ENCODE assay signal across 8 cellular contexts in genomic region chr1:167043752-167044488, GRCh38. TPM values are rescaled to one million over a fixed set of nuclear protein-coding genes. Genes with fewer than 3 reads are reported as not detected.
DNase-seq lines count a peak whose midpoint lies in the region; ATAC-seq, FAIRE-seq and TF ChIP-seq lines count a peak whose summit lies in the region.

No MANE protein-coding gene starts in this region.

- H3F3A ChIP-seq in OCI-LY1 (ENCODE audit: insufficient read depth, low read length): no peaks in the 10 kb centered on the region

- no peak for FAIRE-seq in urothelium cell line (lab: Jason Lieb, UNC)

- TF ChIP-seq CTCF in HL-60 (IDR thresholded peaks at IDR 0.05; ENCODE audit: insufficient read depth, low read length) (no peak), OCI-LY1 (IDR thresholded peaks at IDR 0.05; ENCODE audit: low read length) (no peak), prostate gland (IDR thresholded peaks at IDR 0.05) (no peak)

- peak overlapping the region; percentile 70 to 94 (median 80) for H3K27ac Mint-ChIP-seq in CD4-positive, alpha-beta memory T cell

- CTCF ChIA-PET in CD4-positive, alpha-beta memory T cell (lab: Charles Lee; ENCODE audit: partially characterized antibody): interaction anchor here (1.0 to 2.8 kb wide), 5 partner anchors 9 to 134 kb away, joined by 3 to 23 read pairs (median 13); no protein-coding TSS in a partner anchor

- TF ChIP-seq POLR2A in prostate gland (IDR thresholded peaks at IDR 0.05): no peak

- no peaks in the 10 kb centered on the region for H3K36me3 ChIP-seq in CD4-positive, alpha-beta memory T cell (ENCODE audit: insufficient read depth, low read length)
- H3K36me3 ChIP-seq in OCI-LY1 (ENCODE audit: insufficient read depth, low read length) (no peaks in the 10 kb centered on the region), prostate gland (no peaks in the 10 kb centered on the region)

- H2AFZ ChIP-seq in OCI-LY1 (ENCODE audit: low read length): 0 out of 2 replicates have a peak overlapping the region, but pooled peaks have one; percentile 50

- H3K9me3 ChIP-seq in CD4-positive, alpha-beta memory T cell (ENCODE audit: control insufficient read depth in 1 of 2, low read length in 2 of 2): no peaks in the 10 kb centered on the region
- H3K9me3 ChIP-seq in OCI-LY1 (ENCODE audit: low read length) (no peaks in the 10 kb centered on the region), prostate gland (no peaks in the 10 kb centered on the region)

- H3K4me3 ChIP-seq in CD4-positive, alpha-beta memory T cell (ENCODE audit: low read length in 2 of 2): peak overlapping the region; percentile 1 to 33
- H3K4me3 ChIP-seq in HL-60 (replicated peaks; ENCODE audit: insufficient read depth, low read length): peak overlapping the region; percentile 36
- peak overlapping the region; percentile 44 for H3K4me3 ChIP-seq in OCI-LY1 (ENCODE audit: low read depth, low read length, poor library complexity, severe bottlenecking)
- peak overlapping the region; percentile 20 to 30 for H3K4me3 ChIP-seq in prostate gland

- peak overlapping the region; percentile 3 for H3K27ac ChIP-seq in CD4-positive, alpha-beta memory T cell (ENCODE audit: low read depth, low read length)
- peak overlapping the region; percentile 61 for H3K27ac ChIP-seq in HL-60 (replicated peaks)
- no peak overlapping the region for H3K27ac ChIP-seq in OCI-LY1 (ENCODE audit: low read depth, low read length, poor library complexity, severe bottlenecking)
- H3K27ac ChIP-seq in prostate gland: peak overlapping the region; percentile 41 to 60

- DNase-seq in CD4-positive, alpha-beta memory T cell: peak; percentile 61 to 83 (median 72)
- DNase-seq in HL-60 (ENCODE audit: low read depth in 1 of 2, low spot score in 1 of 2) (peak; percentile 65 to 90), activated T-helper 1 cell treated with Interleukin-2 at 50 U/mL for 16 hours (ENCODE audit: low read depth) (peak; percentile 56), germinal center (ENCODE audit: low spot score) (peak; percentile 71), prostate gland (ENCODE audit: low spot score) (peak; percentile 76), urothelium cell line (ENCODE audit: low spot score) (peak; percentile 88)

- H3K27me3 ChIP-seq in CD4-positive, alpha-beta memory T cell (ENCODE audit: insufficient read depth, low read length): no peaks in the 10 kb centered on the region
- H3K27me3 ChIP-seq in HL-60 (ENCODE audit: insufficient read depth, poor library complexity, severe bottlenecking) (no peaks in the 10 kb centered on the region), OCI-LY1 (ENCODE audit: insufficient read depth, low read length) (no peaks in the 10 kb centered on the region), prostate gland (replicated peaks; ENCODE audit: insufficient read depth) (no peaks in the 10 kb centered on the region)

- no peaks in the 10 kb centered on the region for H3K36me3 Mint-ChIP-seq in CD4-positive, alpha-beta memory T cell

- no peaks in the 10 kb centered on the region for H3K9me3 Mint-ChIP-seq in CD4-positive, alpha-beta memory T cell

- 5% methylated on average over 21 of the region's 21 CpGs for WGBS in prostate gland

- no peaks in the 10 kb centered on the region for H3K79me2 ChIP-seq in OCI-LY1 (ENCODE audit: insufficient read depth, low read length)

- peaks cover 4 to 7% of the 10 kb centered on the region in 2 donors for H3K27me3 Mint-ChIP-seq in CD4-positive, alpha-beta memory T cell

- POLR2A ChIA-PET in CD4-positive, alpha-beta memory T cell (lab: Charles Lee; ENCODE audit: partially characterized antibody): interaction anchor here (0.6 to 1.5 kb wide), 6 partner anchors 10 to 510 kb away, joined by 3 to 5 read pairs (median 4); partner anchors contain the start of genes CREG1, POGK and TADA1

- intact Hi-C loops in CD4-positive, alpha-beta memory T cell (cut with micrococcal nuclease): loop anchor here (5.0 kb wide), 1 partner anchor 67 kb away; the partner anchor contains the start of gene ILDR2
- intact Hi-C loops in prostate gland (cut with DNase I): no loop called here

- H3K9ac ChIP-seq in OCI-LY1 (ENCODE audit: low read length): no peak overlapping the region; the same call in 1 of the 2 replicates

- H3K9me2 ChIP-seq in OCI-LY1 (ENCODE audit: low read depth, low read length): no peaks in the 10 kb centered on the region

- no peaks in the 10 kb centered on the region for H4K20me1 ChIP-seq in OCI-LY1 (ENCODE audit: insufficient read depth, low read length)

- H3K4me3 Mint-ChIP-seq in CD4-positive, alpha-beta memory T cell: peak overlapping the region; percentile 84 to 94 (median 88)

- H3K4me2 ChIP-seq in OCI-LY1 (ENCODE audit: low read length): peak overlapping the region; percentile 54

- H3K4me1 Mint-ChIP-seq in CD4-positive, alpha-beta memory T cell: peaks cover 4 to 18% (median 12%) of the 10 kb centered on the region in 4 donors

- peaks cover 13% of the 10 kb centered on the region for H3K4me1 ChIP-seq in CD4-positive, alpha-beta memory T cell (ENCODE audit: insufficient read depth, low read length)
- H3K4me1 ChIP-seq in OCI-LY1 (ENCODE audit: insufficient read depth, low read length, severe bottlenecking): peaks cover 11% of the 10 kb centered on the region
- peaks cover 2% of the 10 kb centered on the region for H3K4me1 ChIP-seq in prostate gland (replicated peaks)

- ATAC-seq in GM19468 (IDR thresholded peaks at IDR 0.05; ENCODE audit: extremely low read depth, unreplicated experiment): peak; percentile 91

RNA-seq across cellular contexts. Expression of gene GPA33, which starts 46.3 kb away (rescaled TPM):
- 10 to 100 TPM; 21.2 to 21.6 TPM for total RNA-seq in CD4-positive, alpha-beta memory T cell
- polyA plus RNA-seq in CD4-positive, alpha-beta memory T cell: 10 to 100 TPM; 24.2 to 33.5 TPM
- not detected for total RNA-seq in prostate gland

RNA-seq across cellular contexts. Expression of gene STYXL2, which starts 50.0 kb away (rescaled TPM):
- total RNA-seq in CD4-positive, alpha-beta memory T cell: not detected
- not detected for polyA plus RNA-seq in CD4-positive, alpha-beta memory T cell
- total RNA-seq in prostate gland: 1 to 10 TPM in 1 of 2 donors, under 1 TPM in 1; 0.34 to 1.5 TPM

RNA-seq across cellular contexts. Expression of gene MAEL, which starts 54.8 kb away (rescaled TPM):
- not detected for total RNA-seq in CD4-positive, alpha-beta memory T cell
- not detected for polyA plus RNA-seq in CD4-positive, alpha-beta memory T cell
- 10 to 100 TPM in 1 of 2 donors, under 1 TPM in 1; 0.32 to 32.7 TPM for total RNA-seq in prostate gland

Comparison
In these comparisons a context has a peak if more than half of its experiments do, and no peak if none do; other contexts are left out.
1. RNA of gene GPA33, which starts 46.3 kb away (total RNA-seq): 21.2 to 21.6 TPM in CD4-positive, alpha-beta memory T cell; not detected in prostate gland; every median in the first group is over 10 times any median in the second.
2. Peak in every context shown above with its lines, with median percentiles within 50 percentile points of each other: DNase-seq and H3K4me3 ChIP-seq.